Comparison of ENCODE assay signal across 1 cellular context in genomic region chr12:75477137-75477536, GRCh38.
TF ChIP-seq lines count a peak whose summit lies in the region.

No MANE protein-coding gene starts in this region.

TF ChIP-seq in A549, 52 proteins besides CTCF, POLR2A, EP300 and RAD21 (continued from another document):
- TF ChIP-seq ATOH8 (CRISPR knock-in tag; IDR thresholded peaks at IDR 0.05; ENCODE audit: low read depth) = no peak
- no peak for TF ChIP-seq HEYL (CRISPR knock-in tag; IDR thresholded peaks at IDR 0.05)
- TF ChIP-seq HOXA7 (CRISPR knock-in tag; IDR thresholded peaks at IDR 0.05) = no peak
- no peak for TF ChIP-seq CEBPB (IDR thresholded peaks at IDR 0.05)
- no peak for TF ChIP-seq RCOR1 (IDR thresholded peaks at IDR 0.05; ENCODE audit: low read depth, low read length)
- TF ChIP-seq CBX2 (IDR thresholded peaks at IDR 0.05; ENCODE audit: borderline replicate concordance, low read depth) = no peak
- no peak for TF ChIP-seq E2F6 (IDR thresholded peaks at IDR 0.05; ENCODE audit: borderline replicate concordance, low read depth)
- TF ChIP-seq ELK1 (IDR thresholded peaks at IDR 0.05; ENCODE audit: low read depth, low read length) = no peak
- TF ChIP-seq RARB (CRISPR knock-in tag; IDR thresholded peaks at IDR 0.05) = no peak
- no peak for TF ChIP-seq MAFK (IDR thresholded peaks at IDR 0.05; ENCODE audit: partially characterized antibody)
